Comparison of ENCODE assay signal across 8 cellular contexts in the genomic region with DNA sequence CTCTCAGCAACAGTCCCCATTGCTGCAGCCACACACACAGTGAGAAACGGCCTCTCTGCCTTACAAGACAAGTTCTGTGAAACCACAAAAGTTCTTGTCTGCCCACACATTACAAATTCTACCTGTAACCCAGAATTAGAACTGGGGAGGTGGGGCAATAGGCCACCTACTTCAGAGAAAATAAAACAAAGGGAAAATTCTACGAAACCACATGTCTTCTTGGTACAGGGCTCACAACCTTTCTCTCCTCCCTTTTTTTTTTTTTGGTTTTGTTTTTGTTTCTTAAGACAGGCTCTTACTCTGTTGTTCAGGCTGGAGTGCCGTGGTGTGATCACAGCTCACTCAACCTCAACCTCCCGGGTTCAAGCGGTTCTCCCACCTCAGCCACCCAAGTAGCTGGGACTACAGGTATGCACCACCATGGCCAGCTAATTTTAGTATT. TPM values are rescaled to one million over a fixed set of nuclear protein-coding genes. Genes with fewer than 3 reads are reported as not detected.
A peak's percentile ranks its signal among the peaks of the same experiment; 100 is the strongest.
DNase-seq lines count a peak whose midpoint lies in the region; ATAC-seq, FAIRE-seq and TF ChIP-seq lines count a peak whose summit lies in the region.

No MANE protein-coding gene starts in this region.

- H3K4me2 ChIP-seq in smooth muscle cell = no peak overlapping the region

- no peaks in the 10 kb centered on the region for H3K79me2 ChIP-seq in smooth muscle cell (ENCODE audit: low read depth)

- 64 to 78% (median 71%) methylated on average over 5 of the region's 5 CpGs for WGBS in small intestine, 3 donors
- WGBS in smooth muscle cell (ENCODE audit: low lambda C conversion rate) = 75% methylated on average over 5 of the region's 5 CpGs

- H3K27me3 Mint-ChIP-seq in osteocyte (ENCODE audit: unreplicated experiment) (peaks cover 36% of the 10 kb centered on the region), HFFc6 (ENCODE audit: insufficient read depth) (peaks cover 4% of the 10 kb centered on the region)

- H3K27ac Mint-ChIP-seq in osteocyte (ENCODE audit: unreplicated experiment) = no peak overlapping the region
- H3K27ac Mint-ChIP-seq in HFFc6 = no peak overlapping the region

- H4K20me1 ChIP-seq in smooth muscle cell (ENCODE audit: low read depth) = no peaks in the 10 kb centered on the region

- H2AFZ ChIP-seq in smooth muscle cell (ENCODE audit: low read depth) = no peak overlapping the region

- no peaks in the 10 kb centered on the region for H3K4me1 ChIP-seq in small intestine (ENCODE audit: control insufficient read depth in 2 of 2, insufficient read depth in 1 of 2, low read depth in 1 of 2, low read length in 1 of 2)
- no peaks in the 10 kb centered on the region for H3K4me1 ChIP-seq in smooth muscle cell (ENCODE audit: low read depth)

- ATAC-seq in GM18867 (IDR thresholded peaks at IDR 0.05; ENCODE audit: unreplicated experiment) (peak; percentile 90), HG02840 (IDR thresholded peaks at IDR 0.05; ENCODE audit: low FRiP score, unreplicated experiment) (peak; percentile 93)

- no peaks in the 10 kb centered on the region for H3F3A ChIP-seq in smooth muscle cell (ENCODE audit: low read depth)

- H3K27ac ChIP-seq in small intestine (ENCODE audit: low read depth in 1 of 2, low read length in 1 of 2) = peak overlapping the region in 1 of 2 donors; percentile 58
- H3K27ac ChIP-seq in smooth muscle cell (ENCODE audit: low read depth) = no peak overlapping the region

- H3K4me3 Mint-ChIP-seq in osteocyte (ENCODE audit: unreplicated experiment) = no peak overlapping the region
- H3K4me3 Mint-ChIP-seq in HFFc6 = no peak overlapping the region

- no peaks in the 10 kb centered on the region for H3K27me3 ChIP-seq in small intestine (ENCODE audit: control insufficient read depth in 2 of 2, insufficient read depth in 2 of 2, low read length in 2 of 2)
- no peaks in the 10 kb centered on the region for H3K27me3 ChIP-seq in smooth muscle cell (ENCODE audit: low read depth)

- FAIRE-seq in small intestine (lab: Jason Lieb, UNC) = no peak

- H3K9me3 Mint-ChIP-seq in osteocyte (ENCODE audit: unreplicated experiment) (no peaks in the 10 kb centered on the region), HFFc6 (no peaks in the 10 kb centered on the region)

- H3K4me1 Mint-ChIP-seq in osteocyte (ENCODE audit: unreplicated experiment) = no peaks in the 10 kb centered on the region
- no peaks in the 10 kb centered on the region for H3K4me1 Mint-ChIP-seq in HFFc6 (ENCODE audit: low read depth)

- H3K4me3 ChIP-seq in small intestine (ENCODE audit: low read depth in 1 of 2, low read length in 2 of 2) = no peak overlapping the region
- H3K4me3 ChIP-seq in smooth muscle cell = no peak overlapping the region

- no peaks in the 10 kb centered on the region for H3K9me3 ChIP-seq in small intestine (ENCODE audit: control insufficient read depth, low read depth)
- H3K9me3 ChIP-seq in smooth muscle cell (replicated peaks; ENCODE audit: low read depth) = no peaks in the 10 kb centered on the region

- no peak for TF ChIP-seq CTCF in osteocyte (IDR thresholded peaks at IDR 0.05)
- no peak for TF ChIP-seq CTCF in HFFc6 (IDR thresholded peaks at IDR 0.05)
- no peak for TF ChIP-seq CTCF in smooth muscle cell (IDR thresholded peaks at IDR 0.05; ENCODE audit: borderline replicate concordance, insufficient read depth, poor library complexity, severe bottlenecking)

- no peak overlapping the region for H3K9ac ChIP-seq in smooth muscle cell (ENCODE audit: low read depth)

- DNase-seq in activated CD4-positive, alpha-beta T cell treated with anti-CD3 and anti-CD28 coated beads for 4 hours = peak; percentile 52 to 64
- peak; percentile 62 for DNase-seq in small intestine
- DNase-seq in osteocyte (ENCODE audit: extremely low spot score, unreplicated experiment) = no peak
- DNase-seq in HFFc6 = no peak
- DNase-seq in SIG-M5 (lab: John Stamatoyannopoulos, UW) = no peak
- no peak for DNase-seq in smooth muscle cell (lab: John Stamatoyannopoulos, UW; ENCODE audit: unreplicated experiment)

- H3K36me3 Mint-ChIP-seq in osteocyte (ENCODE audit: unreplicated experiment) (no peaks in the 10 kb centered on the region), HFFc6 (ENCODE audit: low read depth) (no peaks in the 10 kb centered on the region)

- H3K36me3 ChIP-seq in small intestine (ENCODE audit: control insufficient read depth in 2 of 2, insufficient read depth in 2 of 2, low read length in 2 of 2) = no peaks in the 10 kb centered on the region
- H3K36me3 ChIP-seq in smooth muscle cell (ENCODE audit: low read depth) = no peaks in the 10 kb centered on the region

RNA-seq across cellular contexts. Expression of a gene that starts 30.2 kb away (rescaled TPM):
- under 1 TPM in 1 of 3 donors, not detected in 2; 0.12 TPM for polyA plus RNA-seq in small intestine
- total RNA-seq in osteocyte = not detected in 2 replicates
- 1 to 10 TPM in 5 of 6 experiments, under 1 TPM in 1; 0.28 to 3.1 (median 2.0) TPM for total RNA-seq in HFFc6 (2021; fragmentation: NEBNext Ultra II Directional; extraction: Animal tissue kit (Norgen Biotek cat#: 25700))
- 0.94 and 2.1 TPM in 2 replicates for total RNA-seq in smooth muscle cell
- 0.60 and 0.78 TPM in 2 replicates for polyA plus RNA-seq in smooth muscle cell

Comparison
In these comparisons a context has a peak if more than half of its experiments do, and no peak if none do; other contexts are left out.
1. DNase-seq: peak in activated CD4-positive, alpha-beta T cell treated with anti-CD3 and anti-CD28 coated beads for 4 hours (2 of 2) and small intestine (single experiment); none in osteocyte (single experiment), HFFc6 (single experiment), SIG-M5 (single experiment) and smooth muscle cell (single experiment).